Comparison of ENCODE assay signal across 8 cellular contexts in the genomic region with DNA sequence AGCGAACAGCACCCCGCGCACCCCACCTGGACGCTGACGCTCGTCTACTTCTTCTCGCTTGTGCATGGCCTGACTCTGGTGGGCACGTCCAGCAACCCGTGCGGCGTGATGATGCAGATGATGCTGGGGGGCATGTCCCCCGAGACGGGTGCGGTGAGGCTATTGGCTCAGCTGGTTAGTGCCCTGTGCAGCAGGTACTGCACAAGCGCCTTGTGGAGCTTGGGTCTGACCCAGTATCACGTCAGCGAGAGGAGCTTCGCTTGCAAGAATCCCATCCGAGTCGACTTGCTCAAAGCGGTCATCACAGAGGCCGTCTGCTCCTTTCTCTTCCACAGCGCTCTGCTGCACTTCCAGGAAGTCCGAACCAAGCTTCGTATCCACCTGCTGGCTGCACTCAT. TPM values are rescaled to one million over a fixed set of nuclear protein-coding genes. Genes with fewer than 3 reads are reported as not detected.
DNase-seq lines count a peak whose midpoint lies in the region; ATAC-seq and TF ChIP-seq lines count a peak whose summit lies in the region.

No MANE protein-coding gene starts in this region.

- peak in 1 of 3 donors; percentile 42 for TF ChIP-seq POLR2A in body of pancreas (IDR thresholded peaks at IDR 0.05)

- peak in 2 of 7 experiments; percentile 16 to 30 for TF ChIP-seq CTCF in body of pancreas (IDR thresholded peaks at IDR 0.05)

- peak; percentile 94 for DNase-seq in DMS53 (lab: John Stamatoyannopoulos, UW)
- peak; percentile 65 for DNase-seq in H7
- DNase-seq in NCI-H510A (lab: John Stamatoyannopoulos, UW) = peak; percentile 42
- DNase-seq in body of pancreas = peak; percentile 53 to 60 (median 58)
- DNase-seq in sciatic nerve (ENCODE audit: low spot score) = no peak
- no peak for DNase-seq in CD1c-positive myeloid dendritic cell (ENCODE audit: extremely low spot score)

- peaks cover 30% of the 10 kb centered on the region for H3K4me1 ChIP-seq in body of pancreas

- H3K9me3 ChIP-seq in body of pancreas (no peaks in the 10 kb centered on the region), iPS-18c (ENCODE audit: control insufficient read depth, insufficient read depth, low read length) (no peaks in the 10 kb centered on the region)

- ATAC-seq in body of pancreas = peak; percentile 33
- peak; percentile 68 for ATAC-seq in sciatic nerve
- ATAC-seq in HG02884 (IDR thresholded peaks at IDR 0.05; ENCODE audit: unreplicated experiment) = no peak

- WGBS in body of pancreas, 2 donors = 1 to 3% methylated on average over 17 to 25 of the region's 25 CpGs

- H3K27me3 ChIP-seq in H7 (ENCODE audit: control insufficient read depth, insufficient read depth, low read length) (no peaks in the 10 kb centered on the region; the same call in none of the 2 replicates), body of pancreas (no peaks in the 10 kb centered on the region)

- H3K27ac ChIP-seq in body of pancreas = peak overlapping the region; percentile 70 to 94 (median 88)

- intact Hi-C loops in body of pancreas (cut with DNase I) (no loop called here), sciatic nerve (cut with DNase I) (no loop called here)

- H3K4me3 ChIP-seq in H7 (ENCODE audit: insufficient read depth, low read depth, low read length) (peak overlapping the region; percentile 76), body of pancreas (peak overlapping the region; percentile 44 to 71), iPS-18c (ENCODE audit: insufficient read depth, low read depth, low read length) (peak overlapping the region; percentile 77)

- H3K36me3 ChIP-seq in H7 (replicated peaks; ENCODE audit: control insufficient read depth, insufficient read depth, low read length) (no peaks in the 10 kb centered on the region), body of pancreas (replicated peaks in 1 of 2; ENCODE audit: insufficient read depth in 1 of 2, low read depth in 2 of 2) (no peaks in the 10 kb centered on the region)

RNA-seq across cellular contexts. Expression of a gene that starts 0.4 kb away (rescaled TPM):
- total RNA-seq in H7 (2014; rRNA removed; shearing (Covaris generic)) = 1.2 and 2.0 TPM in 2 replicates
- total RNA-seq in body of pancreas (1 to 10 TPM; 1.6 TPM), sciatic nerve (1.4 TPM)

RNA-seq across cellular contexts. Expression of a gene that starts 47.4 kb away (rescaled TPM):
- 167 and 242 TPM in 2 replicates for total RNA-seq in H7 (2014; rRNA removed; shearing (Covaris generic))
- total RNA-seq in body of pancreas (10 to 100 TPM; 44.1 to 81.7 TPM), sciatic nerve (111 TPM)

Comparison
In these comparisons a context has a peak if more than half of its experiments do, and no peak if none do; other contexts are left out.
1. DNase-seq: peak in DMS53 (single experiment), H7 (single experiment), NCI-H510A (single experiment) and body of pancreas (4 of 4); none in sciatic nerve (single experiment) and CD1c-positive myeloid dendritic cell (single experiment).
2. Peak in every context shown above with its lines, with median percentiles within 50 percentile points of each other: H3K4me3 ChIP-seq.